In genomic region chr19:20221605-20222004, GRCh38 we compare ENCODE assay signal across 1 cellular context. TPM values are rescaled to one million over a fixed set of nuclear protein-coding genes. Genes with fewer than 3 reads are reported as not detected.
"Had no signal": no experiment of that assay in that cellular context is flagged by ENCODE, and none has a peak within 500 bp of the region (broad histone marks: within the 10 kb centered on the region; RNA-seq: fewer than 3 reads in every experiment).

No MANE protein-coding gene starts in this region.

RNA-seq across cellular contexts. Expression of gene ZNF486, which starts 54.6 kb away (rescaled TPM):
- total RNA-seq: G401 had no signal
